In the genomic region with DNA sequence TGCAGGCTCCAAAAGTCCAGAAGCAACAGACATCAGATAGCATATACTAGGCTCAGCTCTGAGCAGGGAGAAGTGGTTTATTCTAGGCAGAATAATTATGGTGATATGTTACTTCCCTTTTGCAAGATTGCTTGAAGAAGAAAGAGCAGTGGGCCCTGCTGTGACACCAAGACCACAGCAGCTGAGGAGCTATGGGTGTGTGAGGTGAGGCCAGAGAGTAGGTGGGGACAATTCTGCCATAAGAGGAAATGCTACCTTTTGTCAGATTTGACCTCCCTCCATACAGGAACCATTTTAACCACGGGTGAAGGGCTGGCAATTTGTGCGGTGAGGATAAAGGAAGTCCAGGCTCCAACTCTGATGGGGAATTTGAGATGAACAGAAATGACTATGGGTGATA, we compare ENCODE assay signal across 16 cellular contexts. TPM values are rescaled to one million over a fixed set of nuclear protein-coding genes. Genes with fewer than 3 reads are reported as not detected.
DNase-seq lines count a peak whose midpoint lies in the region; ATAC-seq and TF ChIP-seq lines count a peak whose summit lies in the region.
"Had no signal": no experiment of that assay in that cellular context is flagged by ENCODE, and none has a peak within 500 bp of the region (broad histone marks: within the 10 kb centered on the region; RNA-seq: fewer than 3 reads in every experiment).

No MANE protein-coding gene starts in this region.

- no peaks in the 10 kb centered on the region for H3K27me3 ChIP-seq in CD4-positive, alpha-beta memory T cell (ENCODE audit: insufficient read depth, low read length)
- H3K27me3 ChIP-seq in left ventricle myocardium inferior (ENCODE audit: low read depth): peaks cover 45% of the 10 kb centered on the region
- H3K27me3 ChIP-seq: thyroid gland had no signal

- H3K36me3 Mint-ChIP-seq in CD4-positive, alpha-beta memory T cell: no peaks in the 10 kb centered on the region
- peaks cover 1% of the 10 kb centered on the region for H3K36me3 Mint-ChIP-seq in central memory CD8-positive, alpha-beta T cell (ENCODE audit: insufficient read depth)
- no peaks in the 10 kb centered on the region for H3K36me3 Mint-ChIP-seq in activated T-cell treated with anti-CD3 and anti-CD28 coated beads, Interleukin-2, amount 50 U/mL, for 4 hours (ENCODE audit: insufficient read depth)

- CTCF ChIA-PET in CD4-positive, alpha-beta memory T cell (lab: Charles Lee; ENCODE audit: partially characterized antibody): interaction anchor here (1.0 to 2.2 kb wide), 4 partner anchors 15 to 152 kb away, joined by 4 to 10 read pairs (median 6); no protein-coding TSS in a partner anchor

- H3K9me3 Mint-ChIP-seq in CD4-positive, alpha-beta memory T cell: peaks cover 0 to 6% (median 0%) of the 10 kb centered on the region in 8 donors
- H3K9me3 Mint-ChIP-seq in central memory CD8-positive, alpha-beta T cell: no peaks in the 10 kb centered on the region
- H3K9me3 Mint-ChIP-seq in activated T-cell treated with anti-CD3 and anti-CD28 coated beads, Interleukin-2, amount 50 U/mL, for 4 hours: peaks cover 8% of the 10 kb centered on the region

- ATAC-seq in central memory CD8-positive, alpha-beta T cell (replicated peaks; ENCODE audit: extremely low read depth, poor library complexity, severe bottlenecking): peak; percentile 73
- ATAC-seq in activated T-cell treated with anti-CD3 and anti-CD28 coated beads, Interleukin-2, amount 50 U/mL, for 4 hours: no peak

- H3K27ac ChIP-seq in CD4-positive, alpha-beta memory T cell (ENCODE audit: low read depth, low read length): no peak overlapping the region
- no peak overlapping the region for H3K27ac ChIP-seq in left ventricle myocardium inferior (replicated peaks)
- H3K27ac ChIP-seq: thyroid gland had no signal

- H3K9me3 ChIP-seq in CD4-positive, alpha-beta memory T cell (ENCODE audit: control insufficient read depth in 1 of 2, low read length in 2 of 2): no peaks in the 10 kb centered on the region
- H3K9me3 ChIP-seq in left ventricle myocardium inferior (replicated peaks): peaks cover 15% of the 10 kb centered on the region
- H3K9me3 ChIP-seq: thyroid gland had no signal

- no peak overlapping the region for H3K4me3 ChIP-seq in CD4-positive, alpha-beta memory T cell (ENCODE audit: low read length in 2 of 2)
- H3K4me3 ChIP-seq in left ventricle myocardium inferior: no peak overlapping the region
- H3K4me3 ChIP-seq: thyroid gland had no signal

- DNase-seq in CD4-positive, alpha-beta memory T cell: no peak
- DNase-seq in GM20000 (ENCODE audit: low spot score) (peak; percentile 23), NOMO-1 treated with DMSO at 0.1 percent for 48 hours (lab: John Stamatoyannopoulos, UW; ENCODE audit: unreplicated experiment) (peak; percentile 97), left ventricle myocardium inferior (no peak), anterior cingulate cortex (lab: John Stamatoyannopoulos, UW) (no peak), COLO668 (lab: John Stamatoyannopoulos, UW; ENCODE audit: unreplicated experiment) (no peak)
- DNase-seq in central memory CD8-positive, alpha-beta T cell (ENCODE audit: low spot score in 2 of 2): no peak
- DNase-seq in activated T-cell treated with anti-CD3 and anti-CD28 coated beads, Interleukin-2, amount 50 U/mL, for 4 hours: no peak
- DNase-seq: caudate nucleus; NCI-H1417 treated with DMSO at 0.1 percent for 48 hours; NCI-H446 treated with DMSO at 0.1 percent for 48 hours; posterior cingulate gyrus; RPMI8226; stimulated activated CD4-positive, alpha-beta T cell treated with anti-CD3 and anti-CD28 coated beads, Interleukin-12 subunit alpha, Interleukin-12 subunit beta, amount 100 ng/mL, for 4 hours; thyroid gland had no signal

- no peak overlapping the region for H3K4me3 Mint-ChIP-seq in CD4-positive, alpha-beta memory T cell
- H3K4me3 Mint-ChIP-seq in central memory CD8-positive, alpha-beta T cell: no peak overlapping the region
- no peak overlapping the region for H3K4me3 Mint-ChIP-seq in activated T-cell treated with anti-CD3 and anti-CD28 coated beads, Interleukin-2, amount 50 U/mL, for 4 hours

- H3K36me3 ChIP-seq in CD4-positive, alpha-beta memory T cell (ENCODE audit: insufficient read depth, low read length): no peaks in the 10 kb centered on the region
- no peaks in the 10 kb centered on the region for H3K36me3 ChIP-seq in left ventricle myocardium inferior
- H3K36me3 ChIP-seq: thyroid gland had no signal

- H3K27me3 Mint-ChIP-seq in CD4-positive, alpha-beta memory T cell: no peaks in the 10 kb centered on the region
- H3K27me3 Mint-ChIP-seq in central memory CD8-positive, alpha-beta T cell: no peaks in the 10 kb centered on the region
- no peaks in the 10 kb centered on the region for H3K27me3 Mint-ChIP-seq in activated T-cell treated with anti-CD3 and anti-CD28 coated beads, Interleukin-2, amount 50 U/mL, for 4 hours (ENCODE audit: low read depth)

- intact Hi-C loops in CD4-positive, alpha-beta memory T cell (cut with micrococcal nuclease): no loop called here
- intact Hi-C loops in left ventricle myocardium inferior (cut with micrococcal nuclease): no loop called here

- H3K27ac Mint-ChIP-seq in CD4-positive, alpha-beta memory T cell: peak overlapping the region in 4 of 7 donors; percentile 4 to 61 (median 26)
- peak overlapping the region; percentile 84 for H3K27ac Mint-ChIP-seq in central memory CD8-positive, alpha-beta T cell (ENCODE audit: low read depth)
- H3K27ac Mint-ChIP-seq: activated naive CD4-positive, alpha-beta T cell treated with anti-CD3 and anti-CD28 coated beads, Interleukin-2, amount 50 U/mL, for 72 hours had no signal

- TF ChIP-seq CTCF in GM20000 (IDR thresholded peaks at IDR 0.05; ENCODE audit: extremely low read depth, missing control alignments): no peak
- no peak for TF ChIP-seq CTCF in left ventricle myocardium inferior (IDR thresholded peaks at IDR 0.05; ENCODE audit: borderline replicate concordance)

- peaks cover 7% of the 10 kb centered on the region for H3K4me1 ChIP-seq in CD4-positive, alpha-beta memory T cell (ENCODE audit: insufficient read depth, low read length)
- H3K4me1 ChIP-seq in left ventricle myocardium inferior: no peaks in the 10 kb centered on the region
- H3K4me1 ChIP-seq: thyroid gland had no signal

- H3K4me1 Mint-ChIP-seq in CD4-positive, alpha-beta memory T cell: peaks cover 6 to 15% (median 12%) of the 10 kb centered on the region in 4 donors
- peaks cover 22% of the 10 kb centered on the region for H3K4me1 Mint-ChIP-seq in central memory CD8-positive, alpha-beta T cell
- peaks cover 13% of the 10 kb centered on the region for H3K4me1 Mint-ChIP-seq in activated T-cell treated with anti-CD3 and anti-CD28 coated beads, Interleukin-2, amount 50 U/mL, for 4 hours (ENCODE audit: low read depth)

- POLR2A ChIA-PET in CD4-positive, alpha-beta memory T cell (lab: Charles Lee; ENCODE audit: partially characterized antibody): no interaction called here

RNA-seq across cellular contexts. Expression of gene TNFSF15, which starts 51.3 kb away (rescaled TPM):
- under 1 TPM; 0.06 to 0.11 TPM for total RNA-seq in CD4-positive, alpha-beta memory T cell
- polyA plus RNA-seq in CD4-positive, alpha-beta memory T cell: not detected
- total RNA-seq in activated T-cell treated with anti-CD3 and anti-CD28 coated beads, Interleukin-2, amount 50 U/mL, for 4 hours: under 1 TPM; 0.32 to 0.53 (median 0.43) TPM
- total RNA-seq in left ventricle myocardium inferior: 0.11 TPM

Comparison
In these comparisons a context has a peak if more than half of its experiments do, and no peak if none do; other contexts are left out.
1. DNase-seq: peak in GM20000 (single experiment) and NOMO-1 treated with DMSO at 0.1 percent for 48 hours (single experiment); none in CD4-positive, alpha-beta memory T cell (0 of 5), central memory CD8-positive, alpha-beta T cell (0 of 2), activated T-cell treated with anti-CD3 and anti-CD28 coated beads, Interleukin-2, amount 50 U/mL, for 4 hours (single experiment), left ventricle myocardium inferior (single experiment), anterior cingulate cortex (0 of 58) and COLO668 (single experiment).